Comparison of ENCODE assay signal across 10 cellular contexts in genomic region chr1:228804640-228805413, GRCh38.
DNase-seq lines count a peak whose midpoint lies in the region; ATAC-seq and TF ChIP-seq lines count a peak whose summit lies in the region.
"Had no signal": no experiment of that assay in that cellular context is flagged by ENCODE, and none has a peak within 500 bp of the region (broad histone marks: within the 10 kb centered on the region; RNA-seq: fewer than 3 reads in every experiment).

No MANE protein-coding gene starts in this region.

- H3K9me3 ChIP-seq in CD8-positive, alpha-beta memory T cell (ENCODE audit: low read length), result no peaks in the 10 kb centered on the region
- H3K9me3 ChIP-seq: ovary had no signal

- peak overlapping the region; percentile 36 to 90 (median 70) for H3K4me3 Mint-ChIP-seq in CD8-positive, alpha-beta memory T cell
- peak overlapping the region; percentile 20 for H3K4me3 Mint-ChIP-seq in activated T-helper 2 cell treated with anti-CD3 and anti-CD28 coated beads, Interferon-gamma antibody, Interleukin-2, Interleukin-4, amounts not matched to agents 10 μg/mL and 5 μg/mL and 100 μg/mL, durations not matched to agents 14 hours and 24 hours and 36 hours (ENCODE audit: low read depth)
- H3K4me3 Mint-ChIP-seq in natural killer cell treated with Interleukin-12 subunit alpha and Interleukin-12 subunit beta and Interleukin-15 and Interleukin-18, amount 100 ng/mL, for 72 hours, result peak overlapping the region; percentile 69

- peak; percentile 83 to 89 for ATAC-seq in natural killer cell treated with Interleukin-12 subunit alpha and Interleukin-12 subunit beta and Interleukin-15 and Interleukin-18, amount 100 ng/mL, for 72 hours
- no peak for ATAC-seq in GM18519 (IDR thresholded peaks at IDR 0.05; ENCODE audit: low FRiP score, unreplicated experiment)
- ATAC-seq in GM18858 (IDR thresholded peaks at IDR 0.05; ENCODE audit: unreplicated experiment), result no peak
- ATAC-seq: Right ventricle myocardium inferior had no signal

- no peak for TF ChIP-seq RAD21 in Ishikawa (IDR thresholded peaks at IDR 0.05; ENCODE audit: low read depth)

- H3K36me3 ChIP-seq in CD8-positive, alpha-beta memory T cell (ENCODE audit: insufficient read depth, low read length), result no peaks in the 10 kb centered on the region
- H3K36me3 ChIP-seq: ovary had no signal

- CTCF ChIA-PET in CD8-positive, alpha-beta memory T cell (lab: Charles Lee), result interaction anchor here (1.1 kb wide), 1 partner anchor 9 kb away, joined by 5 read pairs; no protein-coding TSS in a partner anchor

- H3K27me3 ChIP-seq in CD8-positive, alpha-beta memory T cell (ENCODE audit: insufficient read depth, low read length, poor library complexity, severe bottlenecking), result no peaks in the 10 kb centered on the region
- H3K27me3 ChIP-seq: ovary had no signal

- H3K27ac ChIP-seq in CD8-positive, alpha-beta memory T cell (ENCODE audit: low read depth, low read length), result no peak overlapping the region
- H3K27ac ChIP-seq: ovary had no signal

- POLR2A ChIA-PET in CD8-positive, alpha-beta memory T cell (lab: Charles Lee), result no interaction called here

- peaks cover 21% of the 10 kb centered on the region for H3K4me1 ChIP-seq in CD8-positive, alpha-beta memory T cell (ENCODE audit: insufficient read depth, low read length)

- H3K36me3 Mint-ChIP-seq in CD8-positive, alpha-beta memory T cell, result no peaks in the 10 kb centered on the region
- no peaks in the 10 kb centered on the region for H3K36me3 Mint-ChIP-seq in activated T-helper 2 cell treated with anti-CD3 and anti-CD28 coated beads, Interferon-gamma antibody, Interleukin-2, Interleukin-4, amounts not matched to agents 10 μg/mL and 5 μg/mL and 100 μg/mL, durations not matched to agents 14 hours and 24 hours and 36 hours (ENCODE audit: low read depth)
- H3K36me3 Mint-ChIP-seq in natural killer cell treated with Interleukin-12 subunit alpha and Interleukin-12 subunit beta and Interleukin-15 and Interleukin-18, amount 100 ng/mL, for 72 hours, result peaks cover 4% of the 10 kb centered on the region

- intact Hi-C loops in activated T-helper 2 cell treated with anti-CD3 and anti-CD28 coated beads, Interferon-gamma antibody, Interleukin-2, Interleukin-4, amounts not matched to agents 10 μg/mL and 5 μg/mL and 100 μg/mL, durations not matched to agents 14 hours and 24 hours and 36 hours (cut with micrococcal nuclease), result loop anchor here (1.0 kb wide), 1 partner anchor 11 kb away; no protein-coding TSS in a partner anchor

- no peak for DNase-seq in CD8-positive, alpha-beta memory T cell
- DNase-seq in activated T-helper 2 cell treated with anti-CD3 and anti-CD28 coated beads, Interferon-gamma antibody, Interleukin-2, Interleukin-4, amounts not matched to agents 10 μg/mL and 5 μg/mL and 100 μg/mL, durations not matched to agents 14 hours and 24 hours and 36 hours (ENCODE audit: low spot score), result peak; percentile 38
- no peak for DNase-seq in natural killer cell treated with Interleukin-12 subunit alpha and Interleukin-12 subunit beta and Interleukin-15 and Interleukin-18, amount 100 ng/mL, for 72 hours (ENCODE audit: low spot score)
- DNase-seq in COLO829 (ENCODE audit: low spot score), result no peak
- no peak for DNase-seq in RKO (ENCODE audit: low spot score)

- 0 out of 2 replicates have a peak, but pooled peaks have one; percentile 26 for TF ChIP-seq EP300 in Ishikawa (IDR thresholded peaks at IDR 0.05; ENCODE audit: borderline replicate concordance)

- no peaks in the 10 kb centered on the region for H3K27me3 Mint-ChIP-seq in CD8-positive, alpha-beta memory T cell
- no peaks in the 10 kb centered on the region for H3K27me3 Mint-ChIP-seq in activated T-helper 2 cell treated with anti-CD3 and anti-CD28 coated beads, Interferon-gamma antibody, Interleukin-2, Interleukin-4, amounts not matched to agents 10 μg/mL and 5 μg/mL and 100 μg/mL, durations not matched to agents 14 hours and 24 hours and 36 hours (ENCODE audit: low read depth)
- H3K27me3 Mint-ChIP-seq in natural killer cell treated with Interleukin-12 subunit alpha and Interleukin-12 subunit beta and Interleukin-15 and Interleukin-18, amount 100 ng/mL, for 72 hours, result peaks cover 3 to 7% of the 10 kb centered on the region in 2 donors

- peaks cover 24 to 35% (median 26%) of the 10 kb centered on the region in 3 donors for H3K4me1 Mint-ChIP-seq in CD8-positive, alpha-beta memory T cell
- H3K4me1 Mint-ChIP-seq in activated T-helper 2 cell treated with anti-CD3 and anti-CD28 coated beads, Interferon-gamma antibody, Interleukin-2, Interleukin-4, amounts not matched to agents 10 μg/mL and 5 μg/mL and 100 μg/mL, durations not matched to agents 14 hours and 24 hours and 36 hours (ENCODE audit: low read depth), result peaks cover 42% of the 10 kb centered on the region
- peaks cover 17 to 21% of the 10 kb centered on the region in 2 donors for H3K4me1 Mint-ChIP-seq in natural killer cell treated with Interleukin-12 subunit alpha and Interleukin-12 subunit beta and Interleukin-15 and Interleukin-18, amount 100 ng/mL, for 72 hours (ENCODE audit: low read depth in 2 of 2)

- H3K27ac Mint-ChIP-seq in CD8-positive, alpha-beta memory T cell, result peak overlapping the region; percentile 61 to 95 (median 88)
- peak overlapping the region; percentile 86 for H3K27ac Mint-ChIP-seq in activated T-helper 2 cell treated with anti-CD3 and anti-CD28 coated beads, Interferon-gamma antibody, Interleukin-2, Interleukin-4, amounts not matched to agents 10 μg/mL and 5 μg/mL and 100 μg/mL, durations not matched to agents 14 hours and 24 hours and 36 hours
- H3K27ac Mint-ChIP-seq in natural killer cell treated with Interleukin-12 subunit alpha and Interleukin-12 subunit beta and Interleukin-15 and Interleukin-18, amount 100 ng/mL, for 72 hours, result peak overlapping the region; percentile 19 to 56

- H3K9me3 Mint-ChIP-seq in CD8-positive, alpha-beta memory T cell, result no peaks in the 10 kb centered on the region
- H3K9me3 Mint-ChIP-seq in activated T-helper 2 cell treated with anti-CD3 and anti-CD28 coated beads, Interferon-gamma antibody, Interleukin-2, Interleukin-4, amounts not matched to agents 10 μg/mL and 5 μg/mL and 100 μg/mL, durations not matched to agents 14 hours and 24 hours and 36 hours, result no peaks in the 10 kb centered on the region
- H3K9me3 Mint-ChIP-seq in natural killer cell treated with Interleukin-12 subunit alpha and Interleukin-12 subunit beta and Interleukin-15 and Interleukin-18, amount 100 ng/mL, for 72 hours, result peaks cover 2% of the 10 kb centered on the region

- peak overlapping the region; percentile 21 for H3K4me3 ChIP-seq in CD8-positive, alpha-beta memory T cell (ENCODE audit: low read length)
- H3K4me3 ChIP-seq: ovary had no signal

TF ChIP-seq in Ishikawa, 13 proteins besides CTCF, POLR2A, EP300 and RAD21:
- TF ChIP-seq TAF1 (IDR thresholded peaks at IDR 0.05; ENCODE audit: low read depth), result no peak
- TF ChIP-seq TCF12 (IDR thresholded peaks at IDR 0.05; ENCODE audit: low read depth), result 0 out of 2 replicates have a peak, but pooled peaks have one; percentile 23
- TF ChIP-seq MAX (IDR thresholded peaks at IDR 0.05), result peak; percentile 26; the same call in 1 of the 2 replicates

Comparison
In these comparisons a context has a peak if more than half of its experiments do, and no peak if none do; other contexts are left out.
1. H3K27ac Mint-ChIP-seq: peak in every context shown above with its lines; median percentile 88 in CD8-positive, alpha-beta memory T cell; 86 in activated T-helper 2 cell treated with anti-CD3 and anti-CD28 coated beads, Interferon-gamma antibody, Interleukin-2, Interleukin-4, amounts not matched to agents 10 μg/mL and 5 μg/mL and 100 μg/mL, durations not matched to agents 14 hours and 24 hours and 36 hours; 38 in natural killer cell treated with Interleukin-12 subunit alpha and Interleukin-12 subunit beta and Interleukin-15 and Interleukin-18, amount 100 ng/mL, for 72 hours.
2. H3K4me3 Mint-ChIP-seq: peak in every context shown above with its lines; median percentile 70 in CD8-positive, alpha-beta memory T cell; 69 in natural killer cell treated with Interleukin-12 subunit alpha and Interleukin-12 subunit beta and Interleukin-15 and Interleukin-18, amount 100 ng/mL, for 72 hours; 20 in activated T-helper 2 cell treated with anti-CD3 and anti-CD28 coated beads, Interferon-gamma antibody, Interleukin-2, Interleukin-4, amounts not matched to agents 10 μg/mL and 5 μg/mL and 100 μg/mL, durations not matched to agents 14 hours and 24 hours and 36 hours.
3. ATAC-seq: peak in natural killer cell treated with Interleukin-12 subunit alpha and Interleukin-12 subunit beta and Interleukin-15 and Interleukin-18, amount 100 ng/mL, for 72 hours (2 of 2); none in GM18519 (single experiment) and GM18858 (single experiment).